ENCODE assay signal across 11 cellular contexts in the genomic region with DNA sequence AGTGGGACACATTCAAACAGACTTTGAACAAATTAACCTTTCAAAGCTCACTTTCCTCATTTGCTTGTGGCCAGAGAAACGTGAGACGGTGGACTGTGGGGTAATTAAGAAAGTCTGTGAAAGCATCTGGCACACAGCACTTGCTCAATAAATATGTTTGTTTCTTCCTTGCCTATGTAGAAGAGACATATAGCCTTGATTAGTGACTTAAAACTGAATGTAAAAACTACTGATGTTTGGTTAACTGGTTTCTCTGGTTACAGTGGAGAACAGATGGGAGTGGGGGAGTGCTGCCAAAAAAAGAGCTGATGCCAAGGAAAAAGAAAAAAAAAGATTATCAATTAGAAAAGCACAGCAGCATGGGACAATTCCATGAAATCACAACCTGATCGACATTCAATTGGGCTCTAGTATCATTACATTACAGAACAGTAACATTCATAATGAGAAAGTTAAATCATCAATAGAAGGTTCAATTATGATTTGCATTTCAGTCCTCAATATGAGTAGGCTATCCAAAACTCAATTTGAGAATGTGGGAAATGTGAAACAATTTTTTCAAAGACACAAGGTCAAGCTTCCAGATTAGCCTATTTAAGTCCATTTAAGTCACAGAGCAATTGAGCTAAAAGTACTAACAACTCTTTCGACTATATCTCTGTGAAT. TPM values are rescaled to one million over a fixed set of nuclear protein-coding genes. Genes with fewer than 3 reads are reported as not detected.
A peak's percentile ranks its signal among the peaks of the same experiment; 100 is the strongest.
DNase-seq lines count a peak whose midpoint lies in the region; ATAC-seq and TF ChIP-seq lines count a peak whose summit lies in the region.
"Had no signal": no experiment of that assay in that cellular context is flagged by ENCODE, and none has a peak within 500 bp of the region (broad histone marks: within the 10 kb centered on the region; RNA-seq: fewer than 3 reads in every experiment).

No MANE protein-coding gene starts in this region.

- peak overlapping the region; percentile 12 for H3K27ac Mint-ChIP-seq in activated naive CD8-positive, alpha-beta T cell treated with anti-CD3 and anti-CD28 coated beads, Interleukin-2, amount 50 U/mL, for 24 hours
- H3K27ac Mint-ChIP-seq in natural killer cell, result peak overlapping the region; percentile 6 to 65

- DNase-seq in EH (ENCODE audit: low read depth) (peak; percentile 43), natural killer cell (no peak), glomerular visceral epithelial cell (ENCODE audit: extremely low spot score) (no peak), RPMI8226 (no peak)
- DNase-seq in activated naive CD8-positive, alpha-beta T cell treated with anti-CD3 and anti-CD28 coated beads, Interleukin-2, amount 50 U/mL, for 24 hours, result no peak
- DNase-seq in stimulated activated CD4-positive, alpha-beta T cell treated with anti-CD3 and anti-CD28 coated beads, Interleukin-15, amount 100 ng/mL, for 24 hours, result no peak
- no peak for DNase-seq in stimulated activated CD4-positive, alpha-beta T cell treated with anti-CD3 and anti-CD28 coated beads, Interleukin-2, amount 100 ng/mL, for 48 hours
- DNase-seq: activated naive CD4-positive, alpha-beta T cell treated with Interleukin-2 at 50 U/mL for 16 hours; SHP77; stimulated activated naive CD4-positive, alpha-beta T cell treated with Interleukin-2 at 50 U/mL for 16 hours had no signal

- H3K9me3 Mint-ChIP-seq in activated naive CD8-positive, alpha-beta T cell treated with anti-CD3 and anti-CD28 coated beads, Interleukin-2, amount 50 U/mL, for 24 hours, result peaks cover 6% of the 10 kb centered on the region
- H3K9me3 Mint-ChIP-seq in natural killer cell, result no peaks in the 10 kb centered on the region

- peaks cover 25% of the 10 kb centered on the region for H3K36me3 Mint-ChIP-seq in activated naive CD8-positive, alpha-beta T cell treated with anti-CD3 and anti-CD28 coated beads, Interleukin-2, amount 50 U/mL, for 24 hours (ENCODE audit: low read depth)
- no peaks in the 10 kb centered on the region for H3K36me3 Mint-ChIP-seq in natural killer cell

- H3K4me3 Mint-ChIP-seq in activated naive CD8-positive, alpha-beta T cell treated with anti-CD3 and anti-CD28 coated beads, Interleukin-2, amount 50 U/mL, for 24 hours, result peak overlapping the region; percentile 18
- H3K4me3 Mint-ChIP-seq in natural killer cell, result peak overlapping the region; percentile 45

- peak; percentile 39 for ATAC-seq in HG02798 (IDR thresholded peaks at IDR 0.05; ENCODE audit: poor library complexity, unreplicated experiment)
- ATAC-seq in activated naive CD8-positive, alpha-beta T cell treated with anti-CD3 and anti-CD28 coated beads, Interleukin-2, amount 50 U/mL, for 24 hours, result peak; percentile 66
- ATAC-seq in natural killer cell, result no peak

- no peaks in the 10 kb centered on the region for H3K27me3 Mint-ChIP-seq in activated naive CD8-positive, alpha-beta T cell treated with anti-CD3 and anti-CD28 coated beads, Interleukin-2, amount 50 U/mL, for 24 hours
- no peaks in the 10 kb centered on the region for H3K27me3 Mint-ChIP-seq in natural killer cell (ENCODE audit: low read depth in 2 of 2)

- H3K4me1 Mint-ChIP-seq in activated naive CD8-positive, alpha-beta T cell treated with anti-CD3 and anti-CD28 coated beads, Interleukin-2, amount 50 U/mL, for 24 hours, result peaks cover 82% of the 10 kb centered on the region
- H3K4me1 Mint-ChIP-seq in natural killer cell, result peaks cover 73 to 81% of the 10 kb centered on the region in 2 donors

- no peak for TF ChIP-seq CTCF in natural killer cell (IDR thresholded peaks at IDR 0.05)

- intact Hi-C loops in natural killer cell (cut with micrococcal nuclease), result no loop called here

RNA-seq across cellular contexts. Expression of a gene that starts 14.7 kb away (rescaled TPM):
- 100 to 1,000 TPM; 102 to 125 (median 115) TPM for total RNA-seq in natural killer cell

Comparison
In these comparisons a context has a peak if more than half of its experiments do, and no peak if none do; other contexts are left out.
1. ATAC-seq: peak in HG02798 (single experiment) and activated naive CD8-positive, alpha-beta T cell treated with anti-CD3 and anti-CD28 coated beads, Interleukin-2, amount 50 U/mL, for 24 hours (single experiment); none in natural killer cell (0 of 3).